In the genomic region with DNA sequence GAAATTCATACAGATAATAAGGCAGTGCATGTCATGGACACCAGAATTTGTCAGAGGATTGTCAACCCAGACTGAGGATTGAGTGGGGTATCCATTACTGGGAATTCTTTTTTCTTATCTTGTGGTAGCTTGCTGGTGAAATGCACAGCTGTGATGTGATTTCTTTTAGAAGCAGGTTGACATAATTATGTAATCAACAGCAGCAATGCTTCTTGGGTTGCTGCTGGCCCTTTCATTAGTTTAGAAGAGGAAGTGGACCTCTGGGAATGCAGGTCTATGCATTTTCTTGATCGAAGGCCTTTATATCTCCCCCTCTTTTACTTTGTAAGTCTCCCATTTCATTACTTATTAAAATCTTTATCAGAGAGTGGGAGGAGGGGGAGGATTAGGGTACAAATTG, we compare ENCODE assay signal across 2 cellular contexts.
TF ChIP-seq lines count a peak whose summit lies in the region.

No MANE protein-coding gene starts in this region.

TF ChIP-seq in SK-N-SH treated with all-trans-retinoic acid at 6 μM for 48 hours, 23 proteins besides CTCF, POLR2A, EP300 and RAD21 (continued from another document):
- TF ChIP-seq, protein P1, sequence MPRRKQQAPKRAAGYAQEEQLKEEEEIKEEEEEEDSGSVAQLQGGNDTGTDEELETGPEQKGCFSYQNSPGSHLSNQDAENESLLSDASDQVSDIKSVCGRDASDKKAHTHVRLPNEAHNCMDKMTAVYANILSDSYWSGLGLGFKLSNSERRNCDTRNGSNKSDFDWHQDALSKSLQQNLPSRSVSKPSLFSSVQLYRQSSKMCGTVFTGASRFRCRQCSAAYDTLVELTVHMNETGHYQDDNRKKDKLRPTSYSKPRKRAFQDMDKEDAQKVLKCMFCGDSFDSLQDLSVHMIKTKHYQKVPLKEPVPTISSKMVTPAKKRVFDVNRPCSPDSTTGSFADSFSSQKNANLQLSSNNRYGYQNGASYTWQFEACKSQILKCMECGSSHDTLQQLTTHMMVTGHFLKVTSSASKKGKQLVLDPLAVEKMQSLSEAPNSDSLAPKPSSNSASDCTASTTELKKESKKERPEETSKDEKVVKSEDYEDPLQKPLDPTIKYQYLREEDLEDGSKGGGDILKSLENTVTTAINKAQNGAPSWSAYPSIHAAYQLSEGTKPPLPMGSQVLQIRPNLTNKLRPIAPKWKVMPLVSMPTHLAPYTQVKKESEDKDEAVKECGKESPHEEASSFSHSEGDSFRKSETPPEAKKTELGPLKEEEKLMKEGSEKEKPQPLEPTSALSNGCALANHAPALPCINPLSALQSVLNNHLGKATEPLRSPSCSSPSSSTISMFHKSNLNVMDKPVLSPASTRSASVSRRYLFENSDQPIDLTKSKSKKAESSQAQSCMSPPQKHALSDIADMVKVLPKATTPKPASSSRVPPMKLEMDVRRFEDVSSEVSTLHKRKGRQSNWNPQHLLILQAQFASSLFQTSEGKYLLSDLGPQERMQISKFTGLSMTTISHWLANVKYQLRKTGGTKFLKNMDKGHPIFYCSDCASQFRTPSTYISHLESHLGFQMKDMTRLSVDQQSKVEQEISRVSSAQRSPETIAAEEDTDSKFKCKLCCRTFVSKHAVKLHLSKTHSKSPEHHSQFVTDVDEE (CRISPR knock-in tag; IDR thresholded peaks at IDR 0.05): no peak
- TF ChIP-seq SNAI2 (CRISPR knock-in tag; IDR thresholded peaks at IDR 0.05) (no peak), ZC3H10 (CRISPR knock-in tag; IDR thresholded peaks at IDR 0.05) (no peak), OSR1 (CRISPR knock-in tag; IDR thresholded peaks at IDR 0.05) (no peak)

TF ChIP-seq in K562, 482 proteins besides CTCF, POLR2A, EP300 and RAD21 (continued from another document and continues in another):
- peak; percentile 9 for TF ChIP-seq MEIS2 (IDR thresholded peaks at IDR 0.05; ENCODE audit: partially characterized antibody)
- no peak for TF ChIP-seq KLF1 (tag; IDR thresholded peaks at IDR 0.05)
- no peak for TF ChIP-seq PHF21A (IDR thresholded peaks at IDR 0.05; ENCODE audit: borderline replicate concordance, low read depth)
- TF ChIP-seq MXI1 (IDR thresholded peaks at IDR 0.05; ENCODE audit: low read depth, low read length): no peak
- TF ChIP-seq, protein P2, sequence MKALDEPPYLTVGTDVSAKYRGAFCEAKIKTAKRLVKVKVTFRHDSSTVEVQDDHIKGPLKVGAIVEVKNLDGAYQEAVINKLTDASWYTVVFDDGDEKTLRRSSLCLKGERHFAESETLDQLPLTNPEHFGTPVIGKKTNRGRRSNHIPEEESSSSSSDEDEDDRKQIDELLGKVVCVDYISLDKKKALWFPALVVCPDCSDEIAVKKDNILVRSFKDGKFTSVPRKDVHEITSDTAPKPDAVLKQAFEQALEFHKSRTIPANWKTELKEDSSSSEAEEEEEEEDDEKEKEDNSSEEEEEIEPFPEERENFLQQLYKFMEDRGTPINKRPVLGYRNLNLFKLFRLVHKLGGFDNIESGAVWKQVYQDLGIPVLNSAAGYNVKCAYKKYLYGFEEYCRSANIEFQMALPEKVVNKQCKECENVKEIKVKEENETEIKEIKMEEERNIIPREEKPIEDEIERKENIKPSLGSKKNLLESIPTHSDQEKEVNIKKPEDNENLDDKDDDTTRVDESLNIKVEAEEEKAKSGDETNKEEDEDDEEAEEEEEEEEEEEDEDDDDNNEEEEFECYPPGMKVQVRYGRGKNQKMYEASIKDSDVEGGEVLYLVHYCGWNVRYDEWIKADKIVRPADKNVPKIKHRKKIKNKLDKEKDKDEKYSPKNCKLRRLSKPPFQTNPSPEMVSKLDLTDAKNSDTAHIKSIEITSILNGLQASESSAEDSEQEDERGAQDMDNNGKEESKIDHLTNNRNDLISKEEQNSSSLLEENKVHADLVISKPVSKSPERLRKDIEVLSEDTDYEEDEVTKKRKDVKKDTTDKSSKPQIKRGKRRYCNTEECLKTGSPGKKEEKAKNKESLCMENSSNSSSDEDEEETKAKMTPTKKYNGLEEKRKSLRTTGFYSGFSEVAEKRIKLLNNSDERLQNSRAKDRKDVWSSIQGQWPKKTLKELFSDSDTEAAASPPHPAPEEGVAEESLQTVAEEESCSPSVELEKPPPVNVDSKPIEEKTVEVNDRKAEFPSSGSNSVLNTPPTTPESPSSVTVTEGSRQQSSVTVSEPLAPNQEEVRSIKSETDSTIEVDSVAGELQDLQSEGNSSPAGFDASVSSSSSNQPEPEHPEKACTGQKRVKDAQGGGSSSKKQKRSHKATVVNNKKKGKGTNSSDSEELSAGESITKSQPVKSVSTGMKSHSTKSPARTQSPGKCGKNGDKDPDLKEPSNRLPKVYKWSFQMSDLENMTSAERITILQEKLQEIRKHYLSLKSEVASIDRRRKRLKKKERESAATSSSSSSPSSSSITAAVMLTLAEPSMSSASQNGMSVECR (CRISPR knock-in tag; IDR thresholded peaks at IDR 0.05): no peak
- TF ChIP-seq ZNF239 (CRISPR knock-in tag; IDR thresholded peaks at IDR 0.05): no peak
- TF ChIP-seq SPI1 (IDR thresholded peaks at IDR 0.05; ENCODE audit: borderline replicate concordance, low read depth, low read length): peak; percentile 89
- TF ChIP-seq XRCC5 (IDR thresholded peaks at IDR 0.05; ENCODE audit: low read depth, low read length): no peak
- 0 out of 2 replicates have a peak, but pooled peaks have one; percentile 14 for TF ChIP-seq SMAD4 (CRISPR knock-in tag; conservative IDR thresholded peaks at IDR 0.05)
- no peak for TF ChIP-seq MIER1 (IDR thresholded peaks at IDR 0.05; ENCODE audit: low read depth)
- peak in 1 of 2 experiments; percentile 86; a peak in 2 of 4 replicates for TF ChIP-seq RCOR1 (IDR thresholded peaks at IDR 0.05; ENCODE audit: borderline replicate concordance in 1 of 2, low read depth in 2 of 2, low read length in 2 of 2)
- no peak for TF ChIP-seq EGR1 (conservative IDR thresholded peaks at IDR 0.05)
- TF ChIP-seq ARID1B (IDR thresholded peaks at IDR 0.05): peak; percentile 55; the same call in 1 of the 2 replicates
- TF ChIP-seq CEBPG (CRISPR knock-in tag; IDR thresholded peaks at IDR 0.05): no peak
- peak in 1 of 2 experiments; percentile 48; a peak in 2 of 4 replicates for TF ChIP-seq CEBPG (tag; conservative IDR thresholded peaks at IDR 0.05 in 1 of 2, IDR thresholded peaks at IDR 0.05 in 1 of 2)
- TF ChIP-seq SNAPC5 (CRISPR knock-in tag; IDR thresholded peaks at IDR 0.05): no peak
- TF ChIP-seq MBD1 (CRISPR knock-in tag; IDR thresholded peaks at IDR 0.05): no peak
- TF ChIP-seq TEAD1 (CRISPR knock-in tag; IDR thresholded peaks at IDR 0.05): 0 out of 4 replicates have a peak, but pooled peaks of 1 of the 2 experiments have one; percentile 7
- TF ChIP-seq ATF2 (CRISPR knock-in tag; IDR thresholded peaks at IDR 0.05): no peak
- no peak for TF ChIP-seq SIN3A (IDR thresholded peaks at IDR 0.05; ENCODE audit: borderline replicate concordance in 2 of 2, control insufficient read depth in 1 of 2, low read depth in 2 of 2, low read length in 2 of 2)
- no peak for TF ChIP-seq ZBTB7A (IDR thresholded peaks at IDR 0.05; ENCODE audit: borderline replicate concordance, control insufficient read depth, low read depth, low read length)
- TF ChIP-seq HOXB6 (CRISPR knock-in tag; IDR thresholded peaks at IDR 0.05; ENCODE audit: borderline replicate concordance): no peak
- TF ChIP-seq UBTF (IDR thresholded peaks at IDR 0.05; ENCODE audit: borderline replicate concordance in 1 of 2, low read depth in 2 of 2, low read length in 2 of 2): no peak
- TF ChIP-seq C11orf30 (IDR thresholded peaks at IDR 0.05; ENCODE audit: low read depth): no peak
- TF ChIP-seq THRAP3 (IDR thresholded peaks at IDR 0.05; ENCODE audit: borderline replicate concordance): no peak
- no peak for TF ChIP-seq TSHZ1 (CRISPR knock-in tag; IDR thresholded peaks at IDR 0.05)
- TF ChIP-seq, protein P3, sequence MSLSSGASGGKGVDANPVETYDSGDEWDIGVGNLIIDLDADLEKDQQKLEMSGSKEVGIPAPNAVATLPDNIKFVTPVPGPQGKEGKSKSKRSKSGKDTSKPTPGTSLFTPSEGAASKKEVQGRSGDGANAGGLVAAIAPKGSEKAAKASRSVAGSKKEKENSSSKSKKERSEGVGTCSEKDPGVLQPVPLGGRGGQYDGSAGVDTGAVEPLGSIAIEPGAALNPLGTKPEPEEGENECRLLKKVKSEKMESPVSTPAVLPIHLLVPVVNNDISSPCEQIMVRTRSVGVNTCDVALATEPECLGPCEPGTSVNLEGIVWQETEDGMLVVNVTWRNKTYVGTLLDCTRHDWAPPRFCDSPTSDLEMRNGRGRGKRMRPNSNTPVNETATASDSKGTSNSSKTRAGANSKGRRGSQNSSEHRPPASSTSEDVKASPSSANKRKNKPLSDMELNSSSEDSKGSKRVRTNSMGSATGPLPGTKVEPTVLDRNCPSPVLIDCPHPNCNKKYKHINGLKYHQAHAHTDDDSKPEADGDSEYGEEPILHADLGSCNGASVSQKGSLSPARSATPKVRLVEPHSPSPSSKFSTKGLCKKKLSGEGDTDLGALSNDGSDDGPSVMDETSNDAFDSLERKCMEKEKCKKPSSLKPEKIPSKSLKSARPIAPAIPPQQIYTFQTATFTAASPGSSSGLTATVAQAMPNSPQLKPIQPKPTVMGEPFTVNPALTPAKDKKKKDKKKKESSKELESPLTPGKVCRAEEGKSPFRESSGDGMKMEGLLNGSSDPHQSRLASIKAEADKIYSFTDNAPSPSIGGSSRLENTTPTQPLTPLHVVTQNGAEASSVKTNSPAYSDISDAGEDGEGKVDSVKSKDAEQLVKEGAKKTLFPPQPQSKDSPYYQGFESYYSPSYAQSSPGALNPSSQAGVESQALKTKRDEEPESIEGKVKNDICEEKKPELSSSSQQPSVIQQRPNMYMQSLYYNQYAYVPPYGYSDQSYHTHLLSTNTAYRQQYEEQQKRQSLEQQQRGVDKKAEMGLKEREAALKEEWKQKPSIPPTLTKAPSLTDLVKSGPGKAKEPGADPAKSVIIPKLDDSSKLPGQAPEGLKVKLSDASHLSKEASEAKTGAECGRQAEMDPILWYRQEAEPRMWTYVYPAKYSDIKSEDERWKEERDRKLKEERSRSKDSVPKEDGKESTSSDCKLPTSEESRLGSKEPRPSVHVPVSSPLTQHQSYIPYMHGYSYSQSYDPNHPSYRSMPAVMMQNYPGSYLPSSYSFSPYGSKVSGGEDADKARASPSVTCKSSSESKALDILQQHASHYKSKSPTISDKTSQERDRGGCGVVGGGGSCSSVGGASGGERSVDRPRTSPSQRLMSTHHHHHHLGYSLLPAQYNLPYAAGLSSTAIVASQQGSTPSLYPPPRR (CRISPR knock-in tag; IDR thresholded peaks at IDR 0.05; ENCODE audit: borderline replicate concordance): no peak
- no peak for TF ChIP-seq RBM15 (IDR thresholded peaks at IDR 0.05; ENCODE audit: insufficient read depth, low read length)
- peak; percentile 62 for TF ChIP-seq CEBPB (tag; IDR thresholded peaks at IDR 0.05)
- no peak for TF ChIP-seq HEY1 (CRISPR knock-in tag; IDR thresholded peaks at IDR 0.05; ENCODE audit: borderline replicate concordance)
